Comparison of ENCODE assay signal across 26 cellular contexts in the genomic region with DNA sequence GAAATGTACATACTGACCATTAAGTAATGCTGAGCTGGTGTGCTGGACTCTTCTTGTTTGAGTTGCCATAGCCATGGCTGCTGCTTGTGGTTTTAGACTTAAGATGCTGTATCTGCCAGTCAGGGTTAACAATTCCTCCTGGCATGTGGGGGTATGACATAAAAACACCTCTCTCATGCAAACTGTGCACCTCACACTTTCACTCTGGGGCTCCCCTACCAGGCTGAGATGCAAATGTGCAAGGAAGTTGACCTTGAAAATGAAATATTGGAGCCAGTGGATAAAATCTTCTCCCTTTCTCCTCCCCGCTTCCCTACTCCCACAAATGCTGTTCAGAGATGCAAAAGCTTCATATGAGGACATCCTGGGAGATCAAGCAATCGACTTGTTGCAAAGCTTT.
"Had no signal": no experiment of that assay in that cellular context is flagged by ENCODE, and none has a peak within 500 bp of the region (broad histone marks: within the 10 kb centered on the region; RNA-seq: fewer than 3 reads in every experiment).

No MANE protein-coding gene starts in this region.

- H3K4me3 ChIP-seq: psoas muscle, right lobe of liver, sigmoid colon, stomach, thoracic aorta, thyroid gland, tibial nerve, upper lobe of left lung, vagina had no signal

- ATAC-seq: naive thymus-derived CD8-positive, alpha-beta T cell; psoas muscle; right cardiac atrium; right lobe of liver; stimulated activated effector memory CD8-positive, alpha-beta T cell treated with anti-CD3 and anti-CD28 coated beads, Interleukin-12 subunit alpha, Interleukin-12 subunit beta, amount 100 ng/mL, for 72 hours; stimulated activated naive B cell treated with anti-CD40 and anti-IgM and Interleukin-4, amounts not matched to agents 10 μg/mL and 1 μg/mL and 100 μg/mL, for 72 hours had no signal

- H3K9ac ChIP-seq: parathyroid adenoma had no signal

- H3K27me3 ChIP-seq: neutrophil, right lobe of liver, sigmoid colon, stomach, thyroid gland, tibial nerve, upper lobe of left lung, vagina had no signal

- H3K79me2 ChIP-seq: parathyroid adenoma had no signal

- H3K27ac ChIP-seq: neutrophil, parathyroid adenoma, psoas muscle, right lobe of liver, sigmoid colon, stomach, thoracic aorta, thyroid gland, tibial nerve, upper lobe of left lung, vagina had no signal

- DNase-seq: naive thymus-derived CD8-positive, alpha-beta T cell; nephron progenitor cell; nucleus accumbens; posterior cingulate gyrus; psoas muscle; right cardiac atrium; right lobe of liver; sigmoid colon; small intestine; stimulated activated CD4-positive, alpha-beta T cell treated with anti-CD3 and anti-CD28 coated beads, Interleukin-15, amount 100 ng/mL, for 24 hours; stimulated activated CD4-positive, alpha-beta T cell treated with anti-CD3 and anti-CD28 coated beads, Interleukin-2, amount 100 ng/mL, for 24 hours; stimulated activated CD4-positive, alpha-beta T cell treated with anti-CD3 and anti-CD28 coated beads, Interleukin-2, amount 100 ng/mL, for 48 hours; stimulated activated CD4-positive, alpha-beta T cell treated with anti-CD3 and anti-CD28 coated beads, Interleukin-4, amount 100 ng/mL, for 24 hours; stimulated activated naive B cell treated with anti-CD40 and anti-IgM and Interleukin-4, amounts not matched to agents 10 μg/mL and 1 μg/mL and 100 μg/mL, for 72 hours; stimulated activated naive CD4-positive, alpha-beta T cell treated with Interleukin-2 at 50 U/mL for 16 hours; stomach; thyroid gland; trophoblast cell; upper lobe of left lung had no signal

- H2AFZ ChIP-seq: parathyroid adenoma had no signal

- H3K9me3 ChIP-seq: neutrophil, psoas muscle, right lobe of liver, sigmoid colon, stomach, thoracic aorta, thyroid gland, upper lobe of left lung, vagina had no signal

- H3K36me3 ChIP-seq: neutrophil, right lobe of liver, sigmoid colon, stomach, thoracic aorta, thyroid gland, tibial nerve, upper lobe of left lung, vagina had no signal

- FAIRE-seq: small intestine, urothelium cell line had no signal

- H3K4me1 ChIP-seq: parathyroid adenoma, psoas muscle, right lobe of liver, sigmoid colon, stomach, thyroid gland, tibial nerve, upper lobe of left lung, vagina had no signal
